Comparison of ENCODE assay signal across 5 cellular contexts in genomic region chr2:201671205-201671604, GRCh38. TPM values are rescaled to one million over a fixed set of nuclear protein-coding genes. Genes with fewer than 3 reads are reported as not detected.
"Had no signal": no experiment of that assay in that cellular context is flagged by ENCODE, and none has a peak within 500 bp of the region (broad histone marks: within the 10 kb centered on the region; RNA-seq: fewer than 3 reads in every experiment).

No MANE protein-coding gene starts in this region.

RNA-seq across cellular contexts. Expression of gene MPP4, which starts 27.2 kb away (rescaled TPM):
- total RNA-seq: suprapubic skin, testis, thyroid gland, transverse colon, ureter had no signal
